Comparison of ENCODE assay signal across 11 cellular contexts in the genomic region with DNA sequence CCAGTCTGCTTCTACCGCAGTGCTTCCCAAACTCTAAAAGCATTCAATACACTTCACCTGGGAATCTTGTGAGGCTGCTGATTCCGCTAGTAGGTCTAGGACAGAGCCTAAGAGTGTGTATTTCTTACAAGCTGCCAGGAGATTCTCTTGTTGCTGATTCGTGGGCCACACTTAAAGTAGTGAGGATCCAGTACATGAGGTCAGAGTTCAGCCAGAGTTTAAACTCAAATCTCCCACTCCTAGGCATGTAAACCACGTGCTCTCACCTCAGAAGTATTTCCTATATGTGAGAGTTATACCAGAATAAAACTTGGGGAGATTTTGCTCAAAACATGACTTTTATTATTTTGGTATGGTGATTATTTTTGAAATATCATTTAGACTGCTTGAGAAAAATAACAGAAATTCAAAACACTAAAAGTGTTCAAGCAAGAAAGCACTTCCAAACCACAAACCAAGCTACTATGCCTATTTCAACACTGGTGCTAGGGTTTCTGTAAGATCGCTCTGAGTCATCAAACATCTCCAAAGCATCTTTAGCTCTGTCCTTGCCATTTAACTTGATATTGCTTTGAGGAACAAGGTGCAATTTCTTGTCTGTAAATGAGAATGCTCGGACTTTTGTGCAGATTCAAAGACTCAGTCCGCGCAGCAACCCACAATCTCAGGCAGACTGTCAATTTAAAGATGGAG. TPM values are rescaled to one million over a fixed set of nuclear protein-coding genes. Genes with fewer than 3 reads are reported as not detected.
DNase-seq lines count a peak whose midpoint lies in the region; ATAC-seq and TF ChIP-seq lines count a peak whose summit lies in the region.
"Had no signal": no experiment of that assay in that cellular context is flagged by ENCODE, and none has a peak within 500 bp of the region (broad histone marks: within the 10 kb centered on the region; RNA-seq: fewer than 3 reads in every experiment).

No MANE protein-coding gene starts in this region.

- ATAC-seq in HG02870 (IDR thresholded peaks at IDR 0.05; ENCODE audit: unreplicated experiment) (peak; percentile 79), GM19035 (IDR thresholded peaks at IDR 0.05; ENCODE audit: unreplicated experiment) (no peak), GM18870 (IDR thresholded peaks at IDR 0.05; ENCODE audit: unreplicated experiment) (no peak)
- ATAC-seq: activated CD8-positive, alpha-beta T cell treated with anti-CD3 and anti-CD28 coated beads, Interleukin-2, amount 10 ng/mL, durations not matched to agents 7 days and 5 days; lower lobe of right lung had no signal

- DNase-seq in SKM-1 treated with dmso at 0.1 percent for 144 hours (lab: John Stamatoyannopoulos, UW; ENCODE audit: unreplicated experiment) (peak; percentile 95), foreskin fibroblast (peak; percentile 66 to 80), NCI-H82 treated with DMSO at 0.1 percent for 48 hours (lab: John Stamatoyannopoulos, UW; ENCODE audit: unreplicated experiment) (no peak)
- no peak for DNase-seq in activated naive CD8-positive, alpha-beta T cell treated with anti-CD3 and anti-CD28 coated beads for 36 hours
- DNase-seq: activated CD8-positive, alpha-beta T cell treated with anti-CD3 and anti-CD28 coated beads, Interleukin-2, amount 10 ng/mL, durations not matched to agents 7 days and 5 days; adrenal gland; lower lobe of right lung had no signal

- no peaks in the 10 kb centered on the region for H3K9me3 Mint-ChIP-seq in activated naive CD8-positive, alpha-beta T cell treated with anti-CD3 and anti-CD28 coated beads for 36 hours

- H3K27ac Mint-ChIP-seq in activated naive CD8-positive, alpha-beta T cell treated with anti-CD3 and anti-CD28 coated beads for 36 hours, result no peak overlapping the region
- H3K27ac Mint-ChIP-seq: activated CD8-positive, alpha-beta T cell treated with anti-CD3 and anti-CD28 coated beads, Interleukin-2, amount 10 ng/mL, durations not matched to agents 7 days and 5 days had no signal

- H3K4me3 Mint-ChIP-seq in activated naive CD8-positive, alpha-beta T cell treated with anti-CD3 and anti-CD28 coated beads for 36 hours, result no peak overlapping the region
- H3K4me3 Mint-ChIP-seq: activated CD8-positive, alpha-beta T cell treated with anti-CD3 and anti-CD28 coated beads, Interleukin-2, amount 10 ng/mL, durations not matched to agents 7 days and 5 days had no signal

- no peak for TF ChIP-seq CTCF in foreskin fibroblast (IDR thresholded peaks at IDR 0.05; ENCODE audit: low read depth, low read length)

- no peaks in the 10 kb centered on the region for H3K36me3 Mint-ChIP-seq in activated naive CD8-positive, alpha-beta T cell treated with anti-CD3 and anti-CD28 coated beads for 36 hours

- no peaks in the 10 kb centered on the region for H3K4me1 Mint-ChIP-seq in activated naive CD8-positive, alpha-beta T cell treated with anti-CD3 and anti-CD28 coated beads for 36 hours

- H3K27me3 Mint-ChIP-seq in activated naive CD8-positive, alpha-beta T cell treated with anti-CD3 and anti-CD28 coated beads for 36 hours, result no peaks in the 10 kb centered on the region

- H3K4me3 ChIP-seq in foreskin fibroblast (ENCODE audit: low read depth in 1 of 2, low read length in 2 of 2), result no peak overlapping the region
- H3K4me3 ChIP-seq: adrenal gland, lower lobe of right lung, right atrium auricular region had no signal

RNA-seq across cellular contexts. Expression of gene AGTR1, which starts 59.7 kb away (rescaled TPM):
- not detected for total RNA-seq in activated naive CD8-positive, alpha-beta T cell treated with anti-CD3 and anti-CD28 coated beads for 36 hours
- total RNA-seq: activated CD8-positive, alpha-beta T cell treated with anti-CD3 and anti-CD28 coated beads, Interleukin-2, amount 10 ng/mL, durations not matched to agents 7 days and 5 days had no signal

Comparison
In these comparisons a context has a peak if more than half of its experiments do, and no peak if none do; other contexts are left out.
1. DNase-seq: peak in SKM-1 treated with dmso at 0.1 percent for 144 hours (single experiment) and foreskin fibroblast (2 of 2); none in NCI-H82 treated with DMSO at 0.1 percent for 48 hours (single experiment) and activated naive CD8-positive, alpha-beta T cell treated with anti-CD3 and anti-CD28 coated beads for 36 hours (single experiment).